21 cellular contexts compared by ENCODE assay signal in genomic region chr6:74587386-74587785, GRCh38.
"Had no signal": no experiment of that assay in that cellular context is flagged by ENCODE, and none has a peak within 500 bp of the region (broad histone marks: within the 10 kb centered on the region; RNA-seq: fewer than 3 reads in every experiment).

No MANE protein-coding gene starts in this region.

- H3K9me3 ChIP-seq: SJSA1 had no signal

- H3K4me3 ChIP-seq: SJSA1, SK-N-MC had no signal

- DNase-seq: KBM-7, MV-4-11, NCI-H1048, NCI-H1105, NCI-H1417, NCI-H1436 treated with DMSO at 0.1 percent for 48 hours, NCI-H1694, NCI-H187 treated with DMSO at 0.1 percent for 48 hours, NCI-H2029 treated with DMSO at 0.1 percent for 48 hours, NCI-H2171, NCI-H226, NCI-H446, NCI-H510A, NCI-H524 treated with DMSO at 0.1 percent for 48 hours, NCI-H69, NCI-H774, Right ventricle myocardium superior, RPMI8226, SIG-M5 had no signal

- H3K27me3 ChIP-seq: SJSA1 had no signal

- H3K36me3 ChIP-seq: SJSA1 had no signal

- H3K27ac ChIP-seq: SJSA1, SK-N-MC had no signal
